ENCODE assay signal across 15 cellular contexts in genomic region chr17:7656958-7657715, GRCh38. TPM values are rescaled to one million over a fixed set of nuclear protein-coding genes. Genes with fewer than 3 reads are reported as not detected.
DNase-seq lines count a peak whose midpoint lies in the region; ATAC-seq and TF ChIP-seq lines count a peak whose summit lies in the region.
"Had no signal": no experiment of that assay in that cellular context is flagged by ENCODE, and none has a peak within 500 bp of the region (broad histone marks: within the 10 kb centered on the region; RNA-seq: fewer than 3 reads in every experiment).

No MANE protein-coding gene starts in this region.

- no peaks in the 10 kb centered on the region for H3F3A ChIP-seq in smooth muscle cell (ENCODE audit: low read depth)

- H3K9ac ChIP-seq in HUES64 (ENCODE audit: low read depth, low read length) (peak overlapping the region; percentile 36; the same call in 1 of the 2 replicates), smooth muscle cell (ENCODE audit: low read depth) (no peak overlapping the region)

- H3K4me1 Mint-ChIP-seq in activated naive CD8-positive, alpha-beta T cell treated with anti-CD3 and anti-CD28 coated beads, Interleukin-2, amount 50 U/mL, for 24 hours: no peaks in the 10 kb centered on the region

- peaks cover 10% of the 10 kb centered on the region; the same call in 1 of the 2 replicates for H3K27me3 ChIP-seq in HUES64 (ENCODE audit: insufficient read depth, low read length)
- no peaks in the 10 kb centered on the region for H3K27me3 ChIP-seq in smooth muscle cell (ENCODE audit: low read depth)
- no peaks in the 10 kb centered on the region for H3K27me3 ChIP-seq in Peyer's patch

- no peak overlapping the region for H3K27ac Mint-ChIP-seq in activated naive CD8-positive, alpha-beta T cell treated with anti-CD3 and anti-CD28 coated beads, Interleukin-2, amount 50 U/mL, for 24 hours
- H3K27ac Mint-ChIP-seq: activated naive CD8-positive, alpha-beta T cell; CD8-positive, alpha-beta T cell had no signal

- TF ChIP-seq CTCF in smooth muscle cell (IDR thresholded peaks at IDR 0.05; ENCODE audit: borderline replicate concordance, insufficient read depth, poor library complexity, severe bottlenecking) (no peak), Peyer's patch (IDR thresholded peaks at IDR 0.05) (no peak)

- no peaks in the 10 kb centered on the region for H4K20me1 ChIP-seq in smooth muscle cell (ENCODE audit: low read depth)

- H3K27ac ChIP-seq in HUES64 (ENCODE audit: low read depth, low read length) (peak overlapping the region; percentile 52; the same call in 1 of the 2 replicates), smooth muscle cell (ENCODE audit: low read depth) (no peak overlapping the region), Peyer's patch (no peak overlapping the region)
- H3K27ac ChIP-seq: upper lobe of left lung had no signal

- no peak for TF ChIP-seq POLR2A in Peyer's patch (IDR thresholded peaks at IDR 0.05)

- no peak for ATAC-seq in left colon
- no peak for ATAC-seq in activated naive CD8-positive, alpha-beta T cell treated with anti-CD3 and anti-CD28 coated beads, Interleukin-2, amount 50 U/mL, for 24 hours
- ATAC-seq: activated CD4-positive, CD25-positive, alpha-beta regulatory T cell treated with anti-CD3 and anti-CD28 coated beads, Interleukin-2, amount 50 U/mL, for 24 hours; CD8-positive, alpha-beta T cell had no signal

- intact Hi-C loops in left colon (cut with DNase I, micrococcal nuclease): no loop called here

- peak overlapping the region; percentile 1 for H3K4me2 ChIP-seq in smooth muscle cell

- DNase-seq in epidermal melanocyte (ENCODE audit: insufficient read length, low spot score): peak; percentile 45
- peak; percentile 16 to 31 for DNase-seq in left colon
- DNase-seq in smooth muscle cell (lab: John Stamatoyannopoulos, UW; ENCODE audit: unreplicated experiment): no peak
- no peak for DNase-seq in NCI-H774 (lab: John Stamatoyannopoulos, UW)
- DNase-seq in HK-2 (ENCODE audit: unreplicated experiment): no peak
- DNase-seq in Peyer's patch: no peak
- DNase-seq in activated naive CD8-positive, alpha-beta T cell treated with anti-CD3 and anti-CD28 coated beads, Interleukin-2, amount 50 U/mL, for 24 hours: no peak
- DNase-seq: CD8-positive, alpha-beta T cell; erythroblast; MM.1S had no signal

- H3K36me3 ChIP-seq in HUES64 (ENCODE audit: insufficient read depth, low read length) (peaks cover 12% of the 10 kb centered on the region; the same call in 1 of the 2 replicates), smooth muscle cell (ENCODE audit: low read depth) (no peaks in the 10 kb centered on the region), Peyer's patch (no peaks in the 10 kb centered on the region)
- H3K36me3 ChIP-seq: upper lobe of left lung had no signal

- H3K4me1 ChIP-seq in HUES64 (ENCODE audit: insufficient read depth, low read length) (peaks cover 21% of the 10 kb centered on the region), smooth muscle cell (ENCODE audit: low read depth) (peaks cover 5% of the 10 kb centered on the region), Peyer's patch (no peaks in the 10 kb centered on the region)
- H3K4me1 ChIP-seq: upper lobe of left lung had no signal

- H3K9me3 Mint-ChIP-seq in activated naive CD8-positive, alpha-beta T cell treated with anti-CD3 and anti-CD28 coated beads, Interleukin-2, amount 50 U/mL, for 24 hours: no peaks in the 10 kb centered on the region
- H3K9me3 Mint-ChIP-seq: CD8-positive, alpha-beta T cell had no signal

- no peaks in the 10 kb centered on the region for H3K79me2 ChIP-seq in smooth muscle cell (ENCODE audit: low read depth)

- H3K36me3 Mint-ChIP-seq in activated naive CD8-positive, alpha-beta T cell treated with anti-CD3 and anti-CD28 coated beads, Interleukin-2, amount 50 U/mL, for 24 hours (ENCODE audit: low read depth): no peaks in the 10 kb centered on the region
- H3K36me3 Mint-ChIP-seq: activated naive CD8-positive, alpha-beta T cell; CD8-positive, alpha-beta T cell had no signal

- H3K4me3 ChIP-seq in HUES64 (ENCODE audit: low read length): peak overlapping the region; percentile 31
- no peak overlapping the region for H3K4me3 ChIP-seq in smooth muscle cell
- H3K4me3 ChIP-seq in Peyer's patch: no peak overlapping the region
- H3K4me3 ChIP-seq: upper lobe of left lung had no signal

- no peak overlapping the region for H2AFZ ChIP-seq in smooth muscle cell (ENCODE audit: low read depth)

- WGBS in HUES64: 5% methylated on average over 12 of the region's 12 CpGs
- WGBS in smooth muscle cell (ENCODE audit: low lambda C conversion rate): 26% methylated on average over 12 of the region's 12 CpGs

- no peak overlapping the region for H3K4me3 Mint-ChIP-seq in activated naive CD8-positive, alpha-beta T cell treated with anti-CD3 and anti-CD28 coated beads, Interleukin-2, amount 50 U/mL, for 24 hours
- H3K4me3 Mint-ChIP-seq: activated naive CD8-positive, alpha-beta T cell; CD8-positive, alpha-beta T cell had no signal

- H3K9me3 ChIP-seq in HUES64 (ENCODE audit: insufficient read depth, low read depth, low read length): no peaks in the 10 kb centered on the region
- H3K9me3 ChIP-seq in smooth muscle cell (replicated peaks; ENCODE audit: low read depth): no peaks in the 10 kb centered on the region
- no peaks in the 10 kb centered on the region for H3K9me3 ChIP-seq in Peyer's patch
- H3K9me3 ChIP-seq: upper lobe of left lung had no signal

- H3K27me3 Mint-ChIP-seq in activated naive CD8-positive, alpha-beta T cell treated with anti-CD3 and anti-CD28 coated beads, Interleukin-2, amount 50 U/mL, for 24 hours: peaks cover 13% of the 10 kb centered on the region
- H3K27me3 Mint-ChIP-seq: activated naive CD8-positive, alpha-beta T cell had no signal

RNA-seq across cellular contexts. Expression of gene ATP1B2, which starts 6.4 kb away (rescaled TPM):
- polyA plus RNA-seq in HUES64 (2013, experiment 1 of 2): 8.8 TPM
- polyA plus RNA-seq in HUES64 (2013, experiment 2 of 2): 16.2 TPM
- 1 to 10 TPM in 1 of 2 donors, under 1 TPM in 1; 0.55 to 1.4 TPM for total RNA-seq in left colon
- total RNA-seq in smooth muscle cell: 0.27 and 0.85 TPM in 2 replicates
- polyA plus RNA-seq in smooth muscle cell: 4.1 and 4.4 TPM in 2 replicates
- total RNA-seq in Peyer's patch: under 1 TPM in 1 of 4 donors, not detected in 3; 0.47 TPM
- total RNA-seq: myocyte had no signal

RNA-seq across cellular contexts. Expression of gene SHBG, which starts 27.2 kb away (rescaled TPM):
- polyA plus RNA-seq in HUES64 (2013, experiment 1 of 2): 0.85 TPM
- 1.1 TPM for polyA plus RNA-seq in HUES64 (2013, experiment 2 of 2)
- total RNA-seq in left colon (not detected), smooth muscle cell (not detected in 2 replicates), Peyer's patch (10 to 100 TPM in 2 of 4 donors, 1 to 10 TPM in 2; 2.1 to 38.0 (median 16.3) TPM)
- 0.83 and 0.88 TPM in 2 replicates for polyA plus RNA-seq in smooth muscle cell
- total RNA-seq: CD8-positive, alpha-beta T cell had no signal

RNA-seq across cellular contexts. Expression of gene SAT2, which starts 29.5 kb away (rescaled TPM):
- 41.2 TPM for polyA plus RNA-seq in HUES64 (2013, experiment 1 of 2)
- 45.5 TPM for polyA plus RNA-seq in HUES64 (2013, experiment 2 of 2)
- 10 to 100 TPM; 60.8 to 78.3 TPM for total RNA-seq in left colon
- 64.9 and 70.8 TPM in 2 replicates for total RNA-seq in smooth muscle cell
- polyA plus RNA-seq in smooth muscle cell: 68.2 and 74.2 TPM in 2 replicates
- 100 to 1,000 TPM; 144 to 303 (median 229) TPM for total RNA-seq in Peyer's patch

RNA-seq across cellular contexts. Expression of gene TP53, which starts 30.2 kb away (rescaled TPM):
- polyA plus RNA-seq in HUES64 (2013, experiment 1 of 2): 135 TPM
- 133 TPM for polyA plus RNA-seq in HUES64 (2013, experiment 2 of 2)
- total RNA-seq in left colon (10 to 100 TPM; 47.3 to 60.0 TPM), smooth muscle cell (25.4 and 55.1 TPM in 2 replicates), Peyer's patch (10 to 100 TPM; 19.6 to 27.7 (median 25.1) TPM)
- polyA plus RNA-seq in smooth muscle cell: 21.1 and 27.6 TPM in 2 replicates

RNA-seq across cellular contexts. Expression of gene WRAP53, which starts 31.1 kb away (rescaled TPM):
- 26.4 TPM for polyA plus RNA-seq in HUES64 (2013, experiment 1 of 2)
- 23.1 TPM for polyA plus RNA-seq in HUES64 (2013, experiment 2 of 2)
- 1 to 10 TPM; 6.4 to 9.7 TPM for total RNA-seq in left colon
- 8.2 and 8.9 TPM in 2 replicates for total RNA-seq in smooth muscle cell
- 17.1 and 18.9 TPM in 2 replicates for polyA plus RNA-seq in smooth muscle cell
- 1 to 10 TPM; 4.6 to 9.3 (median 6.2) TPM for total RNA-seq in Peyer's patch

Comparison
In these comparisons a context has a peak if more than half of its experiments do, and no peak if none do; other contexts are left out.
1. DNase-seq: peak in epidermal melanocyte (single experiment) and left colon (2 of 2); none in smooth muscle cell (single experiment), NCI-H774 (single experiment), HK-2 (single experiment), Peyer's patch (0 of 3) and activated naive CD8-positive, alpha-beta T cell treated with anti-CD3 and anti-CD28 coated beads, Interleukin-2, amount 50 U/mL, for 24 hours (single experiment).